ENCODE assay signal across 8 cellular contexts in the genomic region with DNA sequence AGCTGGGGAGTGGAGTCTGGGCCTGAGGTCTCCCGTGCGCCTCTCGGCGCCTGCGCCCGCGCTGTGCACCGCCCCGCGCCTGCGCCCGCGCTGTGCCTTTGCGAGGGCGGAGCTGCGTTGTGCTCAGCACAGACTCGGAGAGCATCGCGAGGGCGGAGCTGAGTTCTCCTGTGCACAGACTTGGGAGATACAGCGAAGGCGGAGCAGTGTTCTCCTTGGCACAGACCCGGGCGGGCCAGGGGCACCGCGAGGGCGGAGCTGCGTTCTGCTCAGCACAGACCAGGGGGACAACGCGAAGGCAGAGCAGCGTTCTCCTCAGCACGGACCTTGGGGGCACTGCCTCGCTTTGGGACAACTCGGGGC.
DNase-seq lines count a peak whose midpoint lies in the region; ATAC-seq and TF ChIP-seq lines count a peak whose summit lies in the region.
"Not testable (repeated sequence)": the region's sequence is repeated elsewhere in the genome, so short reads cannot be mapped to it uniquely, and the experiment has no call there.

No MANE protein-coding gene starts in this region.

- intact Hi-C loops in PC-3 (cut with micrococcal nuclease); activated naive CD4-positive, alpha-beta T cell treated with anti-CD3 and anti-CD28 coated beads for 36 hours (cut with micrococcal nuclease); lower lobe of right lung (cut with DNase I): not testable (repeated sequence)

- not testable (repeated sequence) for H3K4me1 Mint-ChIP-seq in CD4-positive, CD25-positive, alpha-beta regulatory T cell; activated naive CD4-positive, alpha-beta T cell treated with anti-CD3 and anti-CD28 coated beads for 36 hours (ENCODE audit: low read depth)

- not testable (repeated sequence) for H3K4me3 ChIP-seq in CD4-positive, CD25-positive, alpha-beta regulatory T cell (ENCODE audit: low read depth, low read length)
- H3K4me3 ChIP-seq in PC-3 (ENCODE audit: low read length) (peak overlapping the region; percentile 64), fibroblast of mammary gland (ENCODE audit: control insufficient read depth, low read depth, low read length) (peak overlapping the region; percentile 49), lower lobe of right lung (peak overlapping the region; percentile 50)

- H3K9me3 ChIP-seq in CD4-positive, CD25-positive, alpha-beta regulatory T cell (ENCODE audit: control insufficient read depth in 2 of 2, low read length in 2 of 2); PC-3 (ENCODE audit: low read length); lower lobe of right lung: not testable (repeated sequence)

- ATAC-seq in CD4-positive, CD25-positive, alpha-beta regulatory T cell (ENCODE audit: low read depth in 2 of 2), result peak; percentile 42 to 60
- ATAC-seq in GM19455 (IDR thresholded peaks at IDR 0.05; ENCODE audit: unreplicated experiment) (peak; percentile 100), HG03064 (IDR thresholded peaks at IDR 0.05; ENCODE audit: low read depth, unreplicated experiment) (peak; percentile 81), PC-3 (peak; percentile 100), lower lobe of right lung (peak; percentile 97 to 100)

- H3K4me3 Mint-ChIP-seq in CD4-positive, CD25-positive, alpha-beta regulatory T cell, result peak overlapping the region in 2 of 4 donors; percentile 41 to 73
- H3K4me3 Mint-ChIP-seq in activated naive CD4-positive, alpha-beta T cell treated with anti-CD3 and anti-CD28 coated beads for 36 hours, result peak overlapping the region; percentile 54

- not testable (repeated sequence) for H3K9ac ChIP-seq in PC-3 (ENCODE audit: low read length)

- H3K4me2 ChIP-seq in PC-3 (ENCODE audit: low read length), result peak overlapping the region; percentile 71

- not testable (repeated sequence) for H3F3A ChIP-seq in PC-3 (ENCODE audit: low read length, unreplicated experiment)

- not testable (repeated sequence) for BruUV-seq in PC-3 (replicated peaks; lab: Mats Ljungman, UMichigan)

- TF ChIP-seq CTCF in PC-3 (conservative IDR thresholded peaks at IDR 0.05; ENCODE audit: low read depth, low read length); fibroblast of mammary gland (conservative IDR thresholded peaks at IDR 0.05; ENCODE audit: control insufficient read depth, insufficient read depth, low read depth, low read length); lower lobe of right lung (IDR thresholded peaks at IDR 0.05): not testable (repeated sequence)

- POLR2A ChIA-PET in PC-3 (lab: Charles Lee; ENCODE audit: unreplicated experiment), result not testable (repeated sequence)

- not testable (repeated sequence) for H3K27me3 ChIP-seq in CD4-positive, CD25-positive, alpha-beta regulatory T cell (ENCODE audit: control insufficient read depth, insufficient read depth, low read length); PC-3 (ENCODE audit: low read length); lower lobe of right lung (ENCODE audit: low read depth)

- H3K36me3 ChIP-seq in CD4-positive, CD25-positive, alpha-beta regulatory T cell (ENCODE audit: control insufficient read depth, insufficient read depth, low read length); PC-3 (ENCODE audit: low read depth, low read length); lower lobe of right lung: not testable (repeated sequence)

- CTCF ChIA-PET in PC-3 (lab: Charles Lee); activated naive CD4-positive, alpha-beta T cell treated with anti-CD3 and anti-CD28 coated beads for 36 hours (lab: Charles Lee): not testable (repeated sequence)

- not testable (repeated sequence) for H3K36me3 Mint-ChIP-seq in CD4-positive, CD25-positive, alpha-beta regulatory T cell; activated naive CD4-positive, alpha-beta T cell treated with anti-CD3 and anti-CD28 coated beads for 36 hours (ENCODE audit: low read depth)

- H3K9me2 ChIP-seq in PC-3 (replicated peaks; ENCODE audit: low read length), result not testable (repeated sequence)

- DNase-seq in CD4-positive, CD25-positive, alpha-beta regulatory T cell, result peak in 1 of 3 donors; percentile 12
- peak; percentile 60 for DNase-seq in PC-3
- peak; percentile 14 for DNase-seq in activated naive CD4-positive, alpha-beta T cell treated with anti-CD3 and anti-CD28 coated beads for 36 hours
- DNase-seq in fibroblast of mammary gland (ENCODE audit: low read depth), result peak; percentile 43
- peak; percentile 69 for DNase-seq in lower lobe of right lung
- DNase-seq in stimulated activated CD4-positive, alpha-beta T cell treated with anti-CD3 and anti-CD28 coated beads, Interleukin-12 subunit alpha, Interleukin-12 subunit beta, amount 100 ng/mL, for 4 hours, result peak; percentile 16

- not testable (repeated sequence) for H3K9me3 Mint-ChIP-seq in CD4-positive, CD25-positive, alpha-beta regulatory T cell; activated naive CD4-positive, alpha-beta T cell treated with anti-CD3 and anti-CD28 coated beads for 36 hours

- not testable (repeated sequence) for H3K27ac ChIP-seq in CD4-positive, CD25-positive, alpha-beta regulatory T cell (ENCODE audit: insufficient read depth, low read length, poor library complexity, severe bottlenecking); PC-3 (ENCODE audit: low read length); lower lobe of right lung

- H4K20me1 ChIP-seq in PC-3 (ENCODE audit: low read length), result not testable (repeated sequence)

- peak overlapping the region; percentile 76 for H2AFZ ChIP-seq in PC-3 (ENCODE audit: low read length)

- H3K27me3 Mint-ChIP-seq in CD4-positive, CD25-positive, alpha-beta regulatory T cell; activated naive CD4-positive, alpha-beta T cell treated with anti-CD3 and anti-CD28 coated beads for 36 hours (ENCODE audit: low read depth): not testable (repeated sequence)

- H3K4me1 ChIP-seq in CD4-positive, CD25-positive, alpha-beta regulatory T cell (ENCODE audit: control insufficient read depth, insufficient read depth, low read length, poor library complexity, severe bottlenecking); PC-3 (ENCODE audit: insufficient read depth, low read length); lower lobe of right lung: not testable (repeated sequence)

- H3K27ac Mint-ChIP-seq in CD4-positive, CD25-positive, alpha-beta regulatory T cell; activated naive CD4-positive, alpha-beta T cell treated with anti-CD3 and anti-CD28 coated beads for 36 hours: not testable (repeated sequence)

- H3K79me2 ChIP-seq in PC-3 (ENCODE audit: low read length), result not testable (repeated sequence)
